6 cellular contexts compared by ENCODE assay signal in the genomic region with DNA sequence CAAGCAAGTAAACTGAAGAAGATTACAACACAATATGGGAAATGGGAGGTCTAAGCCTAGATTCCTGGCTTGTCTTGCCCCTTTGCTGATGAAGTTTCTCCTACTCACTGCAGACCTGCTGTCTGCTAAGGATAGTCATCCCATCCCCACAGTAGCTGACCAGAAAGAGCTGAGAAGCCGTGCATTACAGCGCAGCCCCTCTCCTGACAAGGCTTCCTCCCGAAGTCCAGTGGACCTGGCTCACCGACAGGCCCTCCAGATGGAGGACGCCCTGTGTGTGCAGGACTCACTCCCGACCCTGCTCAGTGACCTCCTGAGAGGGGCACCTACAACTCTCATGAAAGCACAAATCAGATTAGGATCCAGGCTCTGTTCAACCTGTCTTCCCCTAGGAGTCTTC.
"Had no signal": no experiment of that assay in that cellular context is flagged by ENCODE, and none has a peak within 500 bp of the region (broad histone marks: within the 10 kb centered on the region; RNA-seq: fewer than 3 reads in every experiment).

No MANE protein-coding gene starts in this region.

- DNase-seq: H9, HCEC 1CT, HFFc6, IMR-90, KG1 had no signal

- H3K27ac Mint-ChIP-seq: GM23338, HFFc6 had no signal

- H3K4me3 Mint-ChIP-seq: GM23338, H9, HFFc6 had no signal

- H3K4me1 Mint-ChIP-seq: GM23338, H9 had no signal

- H3K9me3 Mint-ChIP-seq: GM23338, H9, HFFc6 had no signal
